ENCODE assay signal across 25 cellular contexts in the genomic region with DNA sequence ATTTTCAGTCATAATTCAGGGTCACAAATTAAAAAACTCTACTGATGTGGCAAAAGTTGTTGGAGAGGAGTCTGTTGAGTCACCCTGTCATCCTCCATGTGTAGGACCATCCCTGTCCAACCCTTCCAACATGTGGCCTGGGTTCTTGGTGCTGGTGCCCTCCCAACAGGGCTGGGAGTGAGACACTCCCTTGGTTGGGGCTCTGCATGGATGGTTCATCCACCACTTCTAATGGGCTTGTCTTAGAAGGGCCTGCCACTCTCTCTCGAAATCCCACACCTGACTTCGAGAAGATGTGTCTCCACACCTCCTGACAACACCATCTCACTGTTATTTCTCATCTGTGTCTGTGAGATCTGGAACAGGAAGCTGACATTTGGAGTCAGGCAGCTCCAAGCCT.
"Had no signal": no experiment of that assay in that cellular context is flagged by ENCODE, and none has a peak within 500 bp of the region (broad histone marks: within the 10 kb centered on the region; RNA-seq: fewer than 3 reads in every experiment).

No MANE protein-coding gene starts in this region.

- H3K79me2 ChIP-seq: hepatocyte had no signal

- H3K27me3 ChIP-seq: hepatocyte had no signal

- H3K4me3 ChIP-seq: esophagus squamous epithelium, gastroesophageal sphincter, heart left ventricle, hepatocyte, left lung, lower lobe of right lung, mucosa of descending colon had no signal

- H3K36me3 ChIP-seq: esophagus squamous epithelium, gastroesophageal sphincter, heart left ventricle, left lung, lower lobe of right lung had no signal

- H2AFZ ChIP-seq: hepatocyte had no signal

- H3K4me1 ChIP-seq: gastroesophageal sphincter, heart left ventricle, left lung, lower lobe of right lung had no signal

- DNase-seq: cortex of kidney; effector CD8-positive, alpha-beta T cell; effector memory CD8-positive, alpha-beta T cell; endodermal cell; erythroblast; esophagus squamous epithelium; foreskin fibroblast; foreskin melanocyte; heart left ventricle; hypothalamus; immature natural killer cell; left cardiac atrium; left lung; left ventricle myocardium superior; lower lobe of right lung; mesenchymal stem cell; mucosa of descending colon; naive B cell had no signal

- H3K27ac ChIP-seq: epithelial cell of prostate, esophagus squamous epithelium, gastroesophageal sphincter, heart left ventricle, hepatocyte, left lung, lower lobe of right lung had no signal

- H3K9me3 ChIP-seq: mucosa of descending colon had no signal

- ATAC-seq: effector memory CD8-positive, alpha-beta T cell; esophagus mucosa; gastroesophageal sphincter; heart left ventricle; left cardiac atrium; left lung; left ventricle myocardium superior; lower lobe of right lung; mucosa of descending colon had no signal

- FAIRE-seq: colon, endometrium, keratinocyte had no signal

- H3K4me2 ChIP-seq: hepatocyte had no signal
